ENCODE assay signal across 11 cellular contexts in genomic region chr7:6536899-6537298, GRCh38. TPM values are rescaled to one million over a fixed set of nuclear protein-coding genes. Genes with fewer than 3 reads are reported as not detected.
DNase-seq lines count a peak whose midpoint lies in the region; ATAC-seq, FAIRE-seq and TF ChIP-seq lines count a peak whose summit lies in the region.
"Had no signal": no experiment of that assay in that cellular context is flagged by ENCODE, and none has a peak within 500 bp of the region (broad histone marks: within the 10 kb centered on the region; RNA-seq: fewer than 3 reads in every experiment).

No MANE protein-coding gene starts in this region.

- DNase-seq in D721Med (ENCODE audit: insufficient read length, low spot score) (peak; percentile 96), NCI-H146 treated with DMSO at 0.1 percent for 48 hours (lab: John Stamatoyannopoulos, UW; ENCODE audit: unreplicated experiment) (peak; percentile 51), nephron progenitor cell (peak; percentile 72), MV-4-11 (lab: John Stamatoyannopoulos, UW) (no peak), SW480 (ENCODE audit: low spot score) (no peak)
- DNase-seq: T-helper 17 cell had no signal

- TF ChIP-seq CTCF in D721Med (IDR thresholded peaks at IDR 0.05; ENCODE audit: insufficient read depth, missing control alignments): no peak
- TF ChIP-seq CTCF in brain (conservative IDR thresholded peaks at IDR 0.05): no peak
- no peak for TF ChIP-seq CTCF in nephron progenitor cell (IDR thresholded peaks at IDR 0.05)

- H3K9me3 Mint-ChIP-seq in brain (peaks cover 0 to 9% (median 0%) of the 10 kb centered on the region in 5 experiments), nephron progenitor cell (no peaks in the 10 kb centered on the region)
- H3K9me3 Mint-ChIP-seq: activated T-helper 1 cell treated with anti-CD3 and anti-CD28 coated beads, Interleukin-12 subunit alpha, Interleukin-12 subunit beta, Interleukin-2, Interleukin-4 antibody, amounts not matched to agents 30 ng/mL and 10 ng/mL and 1 ng/mL, durations not matched to agents 14 hours and 24 hours and 36 hours; memory B cell had no signal

- peaks cover 55% of the 10 kb centered on the region for H3K27me3 Mint-ChIP-seq in brain
- peaks cover 70% of the 10 kb centered on the region for H3K27me3 Mint-ChIP-seq in nephron progenitor cell (ENCODE audit: low read depth, poor library complexity)

- H3K27ac Mint-ChIP-seq in brain: no peak overlapping the region
- no peak overlapping the region for H3K27ac Mint-ChIP-seq in nephron progenitor cell
- H3K27ac Mint-ChIP-seq: activated T-helper 1 cell treated with anti-CD3 and anti-CD28 coated beads, Interleukin-12 subunit alpha, Interleukin-12 subunit beta, Interleukin-2, Interleukin-4 antibody, amounts not matched to agents 30 ng/mL and 10 ng/mL and 1 ng/mL, durations not matched to agents 14 hours and 24 hours and 36 hours; memory B cell; T-helper 17 cell had no signal

- no peak for FAIRE-seq in D721Med (lab: Jason Lieb, UNC)

- H3K36me3 Mint-ChIP-seq in brain (no peaks in the 10 kb centered on the region), nephron progenitor cell (ENCODE audit: low read depth) (no peaks in the 10 kb centered on the region)
- H3K36me3 Mint-ChIP-seq: memory B cell had no signal

- ATAC-seq in GM21529 (IDR thresholded peaks at IDR 0.05; ENCODE audit: unreplicated experiment): no peak
- ATAC-seq in HG03139 (IDR thresholded peaks at IDR 0.05; ENCODE audit: unreplicated experiment): no peak

- H3K4me3 Mint-ChIP-seq in brain (peak overlapping the region; percentile 76 to 84 (median 81)), nephron progenitor cell (peak overlapping the region; percentile 76)
- H3K4me3 Mint-ChIP-seq: activated T-helper 1 cell treated with anti-CD3 and anti-CD28 coated beads, Interleukin-12 subunit alpha, Interleukin-12 subunit beta, Interleukin-2, Interleukin-4 antibody, amounts not matched to agents 30 ng/mL and 10 ng/mL and 1 ng/mL, durations not matched to agents 14 hours and 24 hours and 36 hours; memory B cell; T-helper 17 cell had no signal

- H3K4me1 Mint-ChIP-seq in brain (no peaks in the 10 kb centered on the region), nephron progenitor cell (peaks cover 6% of the 10 kb centered on the region)

RNA-seq across cellular contexts. Expression of gene GRID2IP, which starts 14.4 kb away (rescaled TPM):
- 0.25 TPM for polyA plus RNA-seq in brain (ENCODE audit: insufficient read depth, low read depth, low replicate concordance)

RNA-seq across cellular contexts. Expression of gene ZDHHC4, which starts 40.4 kb away (rescaled TPM):
- polyA plus RNA-seq in brain (ENCODE audit: insufficient read depth, low read depth, low replicate concordance): 101 TPM

RNA-seq across cellular contexts. Expression of gene INTS15, which starts 52.9 kb away (rescaled TPM):
- 37.9 TPM for polyA plus RNA-seq in brain (ENCODE audit: insufficient read depth, low read depth, low replicate concordance)

RNA-seq across cellular contexts. Expression of gene KDELR2, which starts 52.9 kb away (rescaled TPM):
- polyA plus RNA-seq in brain (ENCODE audit: insufficient read depth, low read depth, low replicate concordance): 68.1 TPM

Comparison
In these comparisons a context has a peak if more than half of its experiments do, and no peak if none do; other contexts are left out.
1. DNase-seq: peak in D721Med (single experiment), NCI-H146 treated with DMSO at 0.1 percent for 48 hours (single experiment) and nephron progenitor cell (single experiment); none in MV-4-11 (single experiment) and SW480 (single experiment).